In genomic region chr6:28864321-28864923, GRCh38 we compare ENCODE assay signal across 8 cellular contexts. TPM values are rescaled to one million over a fixed set of nuclear protein-coding genes. Genes with fewer than 3 reads are reported as not detected.
DNase-seq lines count a peak whose midpoint lies in the region; ATAC-seq and TF ChIP-seq lines count a peak whose summit lies in the region.

No MANE protein-coding gene starts in this region.

- H3K36me3 ChIP-seq in Panc1 (ENCODE audit: control insufficient read depth, insufficient read depth, low read length) (no peaks in the 10 kb centered on the region), esophagus (ENCODE audit: control insufficient read depth in 2 of 2, insufficient read depth in 2 of 2, low read length in 1 of 2) (no peaks in the 10 kb centered on the region), psoas muscle (ENCODE audit: insufficient read depth in 1 of 2, low read depth in 1 of 2) (no peaks in the 10 kb centered on the region)

- H3K4me1 ChIP-seq in Panc1 (ENCODE audit: control insufficient read depth, insufficient read depth, low read length) (peaks cover 8% of the 10 kb centered on the region), esophagus (ENCODE audit: control insufficient read depth in 2 of 2, insufficient read depth in 2 of 2, low read length in 1 of 2) (peaks cover 0 to 3% of the 10 kb centered on the region in 2 donors), psoas muscle (no peaks in the 10 kb centered on the region)

- H3K27me3 ChIP-seq in Panc1 (ENCODE audit: control insufficient read depth, insufficient read depth, low read length) = no peaks in the 10 kb centered on the region
- no peaks in the 10 kb centered on the region for H3K27me3 ChIP-seq in esophagus (ENCODE audit: control insufficient read depth in 1 of 2, insufficient read depth in 2 of 2, low read length in 2 of 2)
- peaks cover 0 to 22% (median 13%) of the 10 kb centered on the region in 3 donors for H3K27me3 ChIP-seq in psoas muscle (ENCODE audit: insufficient read depth in 3 of 3, low read length in 2 of 3)

- 32 to 33% methylated on average over 25 of the region's 25 CpGs for WGBS in esophagus, 2 donors
- 33 to 36% (median 35%) methylated on average over 25 of the region's 25 CpGs for WGBS in psoas muscle, 3 donors

- H3K27ac ChIP-seq in Panc1 (ENCODE audit: low read length) (peak overlapping the region; percentile 79), esophagus (ENCODE audit: low read depth in 2 of 2, low read length in 1 of 2) (peak overlapping the region; percentile 65 to 81), psoas muscle (no peak overlapping the region)

- POLR2A ChIA-PET in Panc1 (lab: Charles Lee) = no interaction called here

- CTCF ChIA-PET in Panc1 (lab: Charles Lee) = interaction anchor here (0.6 to 2.2 kb wide), 2 partner anchors 26 to 27 kb away, joined by 3 to 4 read pairs; no protein-coding TSS in a partner anchor

- DNase-seq in Panc1 (ENCODE audit: low read depth, low spot score) (no peak), psoas muscle (no peak), epidermal melanocyte (ENCODE audit: insufficient read length, low spot score) (no peak), RPMI8226 (no peak)
- no peak for DNase-seq in activated CD8-positive, alpha-beta memory T cell treated with anti-CD3 and anti-CD28 coated beads, Interleukin-2, amount 50 U/mL, for 48 hours

- H3K9me3 ChIP-seq in Panc1 (ENCODE audit: control insufficient read depth, insufficient read depth, low read depth, low read length) = no peaks in the 10 kb centered on the region
- H3K9me3 ChIP-seq in esophagus (ENCODE audit: control insufficient read depth in 2 of 2, insufficient read depth in 1 of 2, low read depth in 1 of 2, low read length in 1 of 2) = no peaks in the 10 kb centered on the region
- H3K9me3 ChIP-seq in psoas muscle = peaks cover 5% of the 10 kb centered on the region

- ATAC-seq in Panc1 = 0 out of 2 replicates have a peak, but pooled peaks have one; percentile 11
- ATAC-seq in psoas muscle = no peak
- ATAC-seq in GM19023 (IDR thresholded peaks at IDR 0.05; ENCODE audit: unreplicated experiment) = no peak

- TF ChIP-seq CTCF in Panc1 (IDR thresholded peaks at IDR 0.05) = peak; percentile 77
- TF ChIP-seq CTCF in psoas muscle (IDR thresholded peaks at IDR 0.05) = no peak

- in situ Hi-C loops in Panc1 (cut with HindIII; ENCODE audit: low pct_unique_long_range_greater_than_20kb, low sequenced_read_pairs) = no loop called here

- no TSS peak for BruUV-seq in Panc1 (replicated peaks; lab: Mats Ljungman, UMichigan)

- intact Hi-C loops in Panc1 (cut with micrococcal nuclease; ENCODE audit: unreplicated experiment) (loop anchor here (10.0 kb wide), 1 partner anchor 120 kb away; no protein-coding TSS in a partner anchor), psoas muscle (cut with DNase I) (no loop called here)

- H3K4me3 ChIP-seq in GM08714 (ENCODE audit: low read length) = peak overlapping the region; percentile 95
- H3K4me3 ChIP-seq in Panc1 (ENCODE audit: low read depth in 2 of 2, low read length in 2 of 2) = peak overlapping the region; percentile 83 to 97
- peak overlapping the region; percentile 70 to 95 for H3K4me3 ChIP-seq in esophagus (ENCODE audit: low read depth in 1 of 2, low read length in 2 of 2)
- peak overlapping the region; percentile 82 for H3K4me3 ChIP-seq in psoas muscle

RNA-seq across cellular contexts. Expression of gene TRIM27, which starts 59.4 kb away (rescaled TPM):
- total RNA-seq in Panc1 (2021; ENCODE audit: unreplicated experiment) (53.0 TPM), psoas muscle (10 to 100 TPM; 15.0 to 26.0 (median 23.6) TPM)
- polyA plus RNA-seq in Panc1 (2012; ENCODE audit: insufficient read length) = 42.6 TPM
- polyA plus RNA-seq in esophagus (10 to 100 TPM; 13.3 to 15.8 TPM), psoas muscle (10 to 100 TPM; 15.5 to 42.8 (median 39.5) TPM)
